Comparison of ENCODE assay signal across 23 cellular contexts in the genomic region with DNA sequence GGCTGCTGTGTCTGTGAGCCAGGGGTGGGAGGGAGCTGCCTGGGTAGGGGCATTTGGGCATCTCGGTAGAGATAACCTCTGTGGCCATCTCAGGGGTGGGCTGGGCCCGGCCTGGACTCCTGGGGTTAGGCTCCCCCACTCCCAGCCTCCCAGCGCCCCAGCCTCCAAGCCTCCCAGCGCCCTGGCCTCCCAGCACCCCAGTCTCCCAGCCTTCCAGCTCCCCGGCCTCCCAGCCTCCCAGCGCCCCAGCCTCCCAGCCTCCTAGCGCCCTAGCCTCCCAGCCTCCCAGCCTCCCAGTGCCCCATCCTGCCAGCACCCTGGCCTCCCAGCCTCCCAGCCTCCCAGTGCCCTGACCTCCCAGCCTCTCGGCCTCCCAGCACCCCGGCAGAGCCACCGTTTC.
"Had no signal": no experiment of that assay in that cellular context is flagged by ENCODE, and none has a peak within 500 bp of the region (broad histone marks: within the 10 kb centered on the region; RNA-seq: fewer than 3 reads in every experiment).

No MANE protein-coding gene starts in this region.

- H3K36me3 ChIP-seq: colonic mucosa, esophagus squamous epithelium, gastrocnemius medialis, heart right ventricle, left lung, lower lobe of right lung had no signal

- H3K4me3 Mint-ChIP-seq: dendritic cell treated with granulocyte-macrophage colony-stimulating factor and Interleukin-4, amounts not matched to agents 40 ng/mL and 50 ng/mL, for 4 days; effector memory CD8-positive, alpha-beta T cell; endodermal cell; mesothelial cell of epicardium had no signal

- H3K27ac Mint-ChIP-seq: dendritic cell treated with granulocyte-macrophage colony-stimulating factor and Interleukin-4, amounts not matched to agents 40 ng/mL and 50 ng/mL, for 4 days; effector memory CD8-positive, alpha-beta T cell; endodermal cell; mesothelial cell of epicardium had no signal

- H3K4me3 ChIP-seq: colonic mucosa, esophagus squamous epithelium, gastrocnemius medialis, heart right ventricle, left lung, lower lobe of right lung, mucosa of descending colon had no signal

- H3K4me1 ChIP-seq: colonic mucosa, esophagus squamous epithelium, gastrocnemius medialis, heart right ventricle, left lung, lower lobe of right lung had no signal

- H3K9me3 Mint-ChIP-seq: dendritic cell treated with granulocyte-macrophage colony-stimulating factor and Interleukin-4, amounts not matched to agents 40 ng/mL and 50 ng/mL, for 4 days; effector memory CD8-positive, alpha-beta T cell had no signal

- H3K9me3 ChIP-seq: colonic mucosa, esophagus squamous epithelium, gastrocnemius medialis, heart right ventricle, left lung, lower lobe of right lung, mucosa of descending colon had no signal

- DNase-seq: colonic mucosa; cortex of kidney; effector CD8-positive, alpha-beta T cell; effector memory CD8-positive, alpha-beta T cell; endodermal cell; erythroblast; esophagus squamous epithelium; foreskin fibroblast; foreskin melanocyte; gastrocnemius medialis; glutamatergic neuron; head of caudate nucleus; heart right ventricle; hippocampal formation; left cardiac atrium; left lung; left ventricle myocardium superior; lower lobe of right lung; mesenchymal stem cell; mucosa of descending colon had no signal

- H3K4me1 Mint-ChIP-seq: endodermal cell, mesothelial cell of epicardium had no signal

- H3K27ac ChIP-seq: colonic mucosa, epithelial cell of prostate, esophagus squamous epithelium, gastrocnemius medialis, heart right ventricle, left lung, lower lobe of right lung had no signal
